In the genomic region with DNA sequence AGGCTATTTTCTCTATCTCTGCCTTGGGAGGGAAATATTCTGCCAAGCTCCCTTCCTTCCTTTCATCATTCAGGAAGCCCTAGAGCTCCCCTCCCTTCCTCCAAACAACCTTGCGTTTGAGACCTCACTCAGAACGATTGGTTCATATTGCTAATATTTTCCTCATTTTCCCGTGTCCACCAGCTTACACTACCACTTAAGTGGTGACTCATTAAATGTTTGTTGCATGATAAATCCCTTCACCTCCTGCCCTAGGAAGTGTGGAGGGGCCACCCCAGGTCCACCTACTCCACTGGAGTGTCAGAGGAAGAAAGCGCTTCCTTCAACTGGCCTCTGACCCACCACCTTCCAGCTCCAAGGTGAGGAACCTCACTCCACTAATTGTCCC, we compare ENCODE assay signal across 8 cellular contexts. TPM values are rescaled to one million over a fixed set of nuclear protein-coding genes. Genes with fewer than 3 reads are reported as not detected.
A peak's percentile ranks its signal among the peaks of the same experiment; 100 is the strongest.
DNase-seq lines count a peak whose midpoint lies in the region; ATAC-seq and TF ChIP-seq lines count a peak whose summit lies in the region.

No MANE protein-coding gene starts in this region.

- no peak overlapping the region for H3K4me3 Mint-ChIP-seq in central memory CD8-positive, alpha-beta T cell
- H3K4me3 Mint-ChIP-seq in naive thymus-derived CD4-positive, alpha-beta T cell: peak overlapping the region; percentile 25 to 78 (median 58)

- H3K9me2 ChIP-seq in Loucy (replicated peaks; ENCODE audit: low read depth, low read length): no peaks in the 10 kb centered on the region

- peaks cover 24% of the 10 kb centered on the region for H3K79me2 ChIP-seq in Loucy (ENCODE audit: insufficient read depth, low read length)

- no peak for TF ChIP-seq CTCF in AG10803 (conservative IDR thresholded peaks at IDR 0.05; ENCODE audit: low read length)
- TF ChIP-seq CTCF in Loucy (conservative IDR thresholded peaks at IDR 0.05; ENCODE audit: low read length): no peak

- peak overlapping the region; percentile 26 for H3K4me2 ChIP-seq in Loucy (ENCODE audit: low read depth, low read length, poor library complexity, severe bottlenecking)

- CTCF ChIA-PET in naive thymus-derived CD4-positive, alpha-beta T cell (lab: Charles Lee): interaction anchor here (0.9 to 1.6 kb wide), 5 partner anchors 18 to 132 kb away, joined by 4 to 14 read pairs (median 5); no protein-coding TSS in a partner anchor

- H3K9me3 Mint-ChIP-seq in central memory CD8-positive, alpha-beta T cell: no peaks in the 10 kb centered on the region
- peaks cover 0 to 4% (median 0%) of the 10 kb centered on the region in 11 donors for H3K9me3 Mint-ChIP-seq in naive thymus-derived CD4-positive, alpha-beta T cell

- H3K36me3 Mint-ChIP-seq in central memory CD8-positive, alpha-beta T cell (ENCODE audit: insufficient read depth): peaks cover 18% of the 10 kb centered on the region
- H3K36me3 Mint-ChIP-seq in naive thymus-derived CD4-positive, alpha-beta T cell: peaks cover 0 to 20% (median 3%) of the 10 kb centered on the region in 5 donors

- H3K27ac Mint-ChIP-seq in central memory CD8-positive, alpha-beta T cell (ENCODE audit: low read depth): peak overlapping the region; percentile 77
- peak overlapping the region; percentile 65 to 95 (median 83) for H3K27ac Mint-ChIP-seq in naive thymus-derived CD4-positive, alpha-beta T cell

- peak overlapping the region; percentile 24 for H3K27ac ChIP-seq in naive thymus-derived CD4-positive, alpha-beta T cell (ENCODE audit: low read depth, low read length)

- H3K4me3 ChIP-seq in AG10803 (ENCODE audit: low read length) (no peak overlapping the region), Loucy (ENCODE audit: low read length, poor library complexity, severe bottlenecking) (no peak overlapping the region)
- H3K4me3 ChIP-seq in naive thymus-derived CD4-positive, alpha-beta T cell (ENCODE audit: low read length): no peak overlapping the region

- H3K4me1 Mint-ChIP-seq in central memory CD8-positive, alpha-beta T cell: peaks cover 41% of the 10 kb centered on the region
- H3K4me1 Mint-ChIP-seq in naive thymus-derived CD4-positive, alpha-beta T cell: peaks cover 46 to 64% (median 58%) of the 10 kb centered on the region in 7 donors

- H2AFZ ChIP-seq in Loucy (ENCODE audit: low read length): peak overlapping the region; percentile 64

- no peaks in the 10 kb centered on the region for H3F3A ChIP-seq in Loucy (ENCODE audit: low read depth)

- H3K27me3 Mint-ChIP-seq in central memory CD8-positive, alpha-beta T cell: peaks cover 9% of the 10 kb centered on the region
- no peaks in the 10 kb centered on the region for H3K27me3 Mint-ChIP-seq in naive thymus-derived CD4-positive, alpha-beta T cell

- H3K9me3 ChIP-seq in Loucy (ENCODE audit: insufficient read depth, low read depth, low read length): no peaks in the 10 kb centered on the region
- no peaks in the 10 kb centered on the region for H3K9me3 ChIP-seq in naive thymus-derived CD4-positive, alpha-beta T cell (ENCODE audit: control insufficient read depth in 2 of 3, low read length in 3 of 3)

- POLR2A ChIA-PET in naive thymus-derived CD4-positive, alpha-beta T cell (lab: Charles Lee): interaction anchor here (0.7 to 6.5 kb wide), 9 partner anchors 13 to 433 kb away, joined by 3 to 72 read pairs (median 5); no protein-coding TSS in a partner anchor

- intact Hi-C loops in naive thymus-derived CD4-positive, alpha-beta T cell (cut with micrococcal nuclease): no loop called here
- intact Hi-C loops in head of caudate nucleus (cut with DNase I): loop anchor here (10.0 kb wide), 1 partner anchor 230 kb away; a partner anchor contains a TSS

- H3K27me3 ChIP-seq in Loucy (ENCODE audit: insufficient read depth, low read length, poor library complexity, severe bottlenecking): no peaks in the 10 kb centered on the region
- H3K27me3 ChIP-seq in naive thymus-derived CD4-positive, alpha-beta T cell (ENCODE audit: control insufficient read depth in 2 of 2, insufficient read depth in 2 of 2, low read length in 2 of 2): no peaks in the 10 kb centered on the region

- no peak for ATAC-seq in central memory CD8-positive, alpha-beta T cell (replicated peaks; ENCODE audit: extremely low read depth, poor library complexity, severe bottlenecking)
- ATAC-seq in naive thymus-derived CD4-positive, alpha-beta T cell: no peak
- ATAC-seq in HG02981 (IDR thresholded peaks at IDR 0.05; ENCODE audit: unreplicated experiment): no peak

- no peaks in the 10 kb centered on the region for H3K36me3 ChIP-seq in Loucy (ENCODE audit: insufficient read depth, low read length)
- H3K36me3 ChIP-seq in naive thymus-derived CD4-positive, alpha-beta T cell (ENCODE audit: control insufficient read depth in 2 of 3, insufficient read depth in 3 of 3, low read length in 3 of 3): no peaks in the 10 kb centered on the region

- peaks cover 59% of the 10 kb centered on the region for H3K4me1 ChIP-seq in Loucy (ENCODE audit: insufficient read depth, low read length, poor library complexity, severe bottlenecking)
- H3K4me1 ChIP-seq in naive thymus-derived CD4-positive, alpha-beta T cell (ENCODE audit: control insufficient read depth in 2 of 2, insufficient read depth in 2 of 2, low read length in 2 of 2): peaks cover 8 to 58% of the 10 kb centered on the region in 2 donors

- no peak overlapping the region for H3K9ac ChIP-seq in Loucy (ENCODE audit: low read depth, low read length, poor library complexity, severe bottlenecking)

- peaks cover 13% of the 10 kb centered on the region for H4K20me1 ChIP-seq in Loucy (ENCODE audit: insufficient read depth, low read length, poor library complexity, severe bottlenecking)

- peak; percentile 78 for DNase-seq in AG10803 (ENCODE audit: low read depth)
- DNase-seq in central memory CD8-positive, alpha-beta T cell (ENCODE audit: low spot score in 2 of 2): no peak
- no peak for DNase-seq in naive thymus-derived CD4-positive, alpha-beta T cell
- DNase-seq in head of caudate nucleus: no peak
- DNase-seq in stimulated activated CD4-positive, alpha-beta T cell treated with anti-CD3 and anti-CD28 coated beads, Interleukin-2, amount 100 ng/mL, for 24 hours: no peak
- no peak for DNase-seq in stimulated activated CD4-positive, alpha-beta T cell treated with anti-CD3 and anti-CD28 coated beads, Interleukin-4, amount 100 ng/mL, for 24 hours

RNA-seq across cellular contexts. Expression of a gene that starts 2.3 kb away (rescaled TPM):
- total RNA-seq in naive thymus-derived CD4-positive, alpha-beta T cell: 100 to 1,000 TPM in 1 of 5 experiments, 10 to 100 TPM in 4; 58.8 to 133 (median 73.6) TPM
- 10 to 100 TPM; 63.7 to 73.1 TPM for polyA plus RNA-seq in naive thymus-derived CD4-positive, alpha-beta T cell
